ENCODE assay signal across 13 cellular contexts in the genomic region with DNA sequence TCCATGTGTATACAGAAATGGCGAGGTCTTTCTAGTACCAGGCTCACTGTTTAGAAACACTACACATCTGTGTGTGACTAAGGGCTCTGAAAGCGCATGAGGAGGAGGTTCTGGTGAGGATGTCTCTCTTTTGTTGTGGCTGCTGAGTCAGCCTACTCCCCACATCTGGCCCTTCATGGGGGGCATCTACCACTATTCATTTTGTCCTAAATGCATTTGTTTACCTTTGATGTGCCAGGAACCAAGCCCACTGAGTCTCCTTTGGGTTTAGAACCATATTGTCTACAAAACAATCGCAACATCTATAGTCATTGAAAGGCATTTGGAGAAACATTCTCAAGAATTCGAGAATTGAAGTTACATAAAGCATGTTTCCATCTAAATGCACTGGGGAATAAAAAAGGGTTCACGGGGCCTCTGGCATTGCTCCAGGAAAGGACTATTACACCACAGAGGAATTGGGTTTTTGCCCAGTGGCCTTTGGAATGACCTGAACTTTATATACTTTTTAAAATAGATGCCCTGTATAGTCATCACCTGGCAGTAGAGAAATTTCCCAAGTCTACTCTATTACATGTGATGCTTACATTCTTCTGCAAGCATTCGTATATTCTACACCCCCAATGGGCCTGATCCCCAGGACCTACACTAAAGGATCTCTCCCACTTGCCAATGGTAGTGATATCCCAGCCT. TPM values are rescaled to one million over a fixed set of nuclear protein-coding genes. Genes with fewer than 3 reads are reported as not detected.
DNase-seq lines count a peak whose midpoint lies in the region; ATAC-seq and TF ChIP-seq lines count a peak whose summit lies in the region.
"Had no signal": no experiment of that assay in that cellular context is flagged by ENCODE, and none has a peak within 500 bp of the region (broad histone marks: within the 10 kb centered on the region; RNA-seq: fewer than 3 reads in every experiment).

No MANE protein-coding gene starts in this region.

- peak overlapping the region in 1 of 2 experiments; percentile 16 for H3K18ac ChIP-seq in mesenchymal stem cell (ENCODE audit: low read depth in 1 of 2, low read length in 2 of 2)

- H2BK120ac ChIP-seq in mesenchymal stem cell (ENCODE audit: low read depth, low read length), result no peak overlapping the region

- 73% methylated on average over 5 of the region's 6 CpGs for WGBS in mesenchymal stem cell

- no peak overlapping the region for H3K4me3 ChIP-seq in cardiac fibroblast (replicated peaks in 1 of 2; ENCODE audit: low read depth in 2 of 2, low read length in 2 of 2)
- no peak overlapping the region for H3K4me3 ChIP-seq in mesenchymal stem cell (ENCODE audit: insufficient read depth in 1 of 2, low read depth in 1 of 2, low read length in 2 of 2)
- H3K4me3 ChIP-seq: left lung, testis had no signal

- no peak overlapping the region for H3K4ac ChIP-seq in mesenchymal stem cell (ENCODE audit: low read depth in 1 of 2, low read length in 2 of 2)

- peak; percentile 3 for DNase-seq in COR-L47 (lab: John Stamatoyannopoulos, UW)
- peak; percentile 77 to 98 for DNase-seq in cardiac fibroblast (ENCODE audit: low read depth in 2 of 2)
- DNase-seq in mesenchymal stem cell, result peak; percentile 13
- no peak for DNase-seq in NCI-H2171 (lab: John Stamatoyannopoulos, UW)
- DNase-seq in DMS79 treated with DMSO at 0.1 percent for 48 hours (lab: John Stamatoyannopoulos, UW), result no peak
- no peak for DNase-seq in middle frontal gyrus (ENCODE audit: extremely low spot score, low spot score)
- DNase-seq: CD4-positive, alpha-beta T cell; left lung; occipital lobe; stimulated activated CD4-positive, alpha-beta T cell treated with anti-CD3 and anti-CD28 coated beads, Interleukin-4, amount 100 ng/mL, for 24 hours; testis had no signal

- peak overlapping the region; percentile 42 for H3K27ac ChIP-seq in mesenchymal stem cell (ENCODE audit: low read length, poor library complexity, severe bottlenecking)
- H3K27ac ChIP-seq: left lung, testis had no signal

- H3K79me1 ChIP-seq in mesenchymal stem cell (replicated peaks; ENCODE audit: low read length, poor library complexity, severe bottlenecking), result no peaks in the 10 kb centered on the region

- H3K27me3 ChIP-seq in mesenchymal stem cell (ENCODE audit: control insufficient read depth in 1 of 2, insufficient read depth in 1 of 2, low read length in 2 of 2), result no peaks in the 10 kb centered on the region
- H3K27me3 ChIP-seq: left lung, testis had no signal

- no peak overlapping the region for H3K9ac ChIP-seq in mesenchymal stem cell (ENCODE audit: low read length)

- H3K4me1 ChIP-seq in mesenchymal stem cell (ENCODE audit: control insufficient read depth, insufficient read depth, low read depth, low read length), result peaks cover 5% of the 10 kb centered on the region
- H3K4me1 ChIP-seq: left lung had no signal

- H2BK12ac ChIP-seq in mesenchymal stem cell (ENCODE audit: low read length in 2 of 2), result no peak overlapping the region

- peak overlapping the region in 1 of 2 experiments; percentile 12 for H3K14ac ChIP-seq in mesenchymal stem cell (ENCODE audit: low read length in 2 of 2)

- no peak for ATAC-seq in GM19023 (IDR thresholded peaks at IDR 0.05; ENCODE audit: unreplicated experiment)
- ATAC-seq: left lung had no signal

- H3K36me3 ChIP-seq in mesenchymal stem cell (ENCODE audit: control insufficient read depth in 1 of 2, insufficient read depth in 2 of 2, low read depth in 1 of 2, low read length in 2 of 2), result no peaks in the 10 kb centered on the region
- H3K36me3 ChIP-seq: left lung had no signal

- H2AK5ac ChIP-seq in mesenchymal stem cell (ENCODE audit: low read length, severe bottlenecking), result no peak overlapping the region

- H3K23ac ChIP-seq in mesenchymal stem cell (ENCODE audit: low read length in 2 of 2), result no peak overlapping the region

- TF ChIP-seq RAD21 in Ishikawa (IDR thresholded peaks at IDR 0.05; ENCODE audit: low read depth), result no peak

- TF ChIP-seq EP300 in Ishikawa (IDR thresholded peaks at IDR 0.05; ENCODE audit: borderline replicate concordance), result no peak

- no peaks in the 10 kb centered on the region for H3K9me3 ChIP-seq in mesenchymal stem cell (ENCODE audit: control insufficient read depth, low read length)
- H3K9me3 ChIP-seq: left lung, testis had no signal

- no peak overlapping the region for H2AFZ ChIP-seq in mesenchymal stem cell (ENCODE audit: low read depth, low read length)

- no peak overlapping the region for H3K4me2 ChIP-seq in mesenchymal stem cell (ENCODE audit: low read length, poor library complexity, severe bottlenecking)

- H2BK5ac ChIP-seq in mesenchymal stem cell (ENCODE audit: low read depth, low read length, poor library complexity, severe bottlenecking), result no peak overlapping the region

- H4K8ac ChIP-seq in mesenchymal stem cell (ENCODE audit: low read length), result no peak overlapping the region

- no peak overlapping the region for H4K91ac ChIP-seq in mesenchymal stem cell (ENCODE audit: low read length)

- H2BK15ac ChIP-seq in mesenchymal stem cell (ENCODE audit: low read depth, poor library complexity, severe bottlenecking), result no peak overlapping the region

- TF ChIP-seq CTCF in cardiac fibroblast (IDR thresholded peaks at IDR 0.05; ENCODE audit: low read depth, low read length), result no peak

TF ChIP-seq in Ishikawa, 13 proteins besides CTCF, POLR2A, EP300 and RAD21:
- TF ChIP-seq NFIC (IDR thresholded peaks at IDR 0.05), result peak; percentile 48
- no peak for TF ChIP-seq REST (IDR thresholded peaks at IDR 0.05; ENCODE audit: low read depth)

RNA-seq across cellular contexts. Expression of gene ADORA3, which starts 35.1 kb away (rescaled TPM):
- polyA plus RNA-seq in mesenchymal stem cell (2013, experiment 1 of 2), result 0.06 TPM
- polyA plus RNA-seq in mesenchymal stem cell (2013, experiment 2 of 2), result not detected

RNA-seq across cellular contexts. Expression of gene TMIGD3, which starts 35.1 kb away (rescaled TPM):
- polyA plus RNA-seq in mesenchymal stem cell (2013, experiment 1 of 2), result 0.14 TPM
- 0.16 TPM for polyA plus RNA-seq in mesenchymal stem cell (2013, experiment 2 of 2)

Comparison
In these comparisons a context has a peak if more than half of its experiments do, and no peak if none do; other contexts are left out.
1. DNase-seq: peak in COR-L47 (single experiment), cardiac fibroblast (2 of 2) and mesenchymal stem cell (single experiment); none in NCI-H2171 (single experiment), DMS79 treated with DMSO at 0.1 percent for 48 hours (single experiment) and middle frontal gyrus (single experiment).